Comparison of ENCODE assay signal across 1 cellular context in the genomic region with DNA sequence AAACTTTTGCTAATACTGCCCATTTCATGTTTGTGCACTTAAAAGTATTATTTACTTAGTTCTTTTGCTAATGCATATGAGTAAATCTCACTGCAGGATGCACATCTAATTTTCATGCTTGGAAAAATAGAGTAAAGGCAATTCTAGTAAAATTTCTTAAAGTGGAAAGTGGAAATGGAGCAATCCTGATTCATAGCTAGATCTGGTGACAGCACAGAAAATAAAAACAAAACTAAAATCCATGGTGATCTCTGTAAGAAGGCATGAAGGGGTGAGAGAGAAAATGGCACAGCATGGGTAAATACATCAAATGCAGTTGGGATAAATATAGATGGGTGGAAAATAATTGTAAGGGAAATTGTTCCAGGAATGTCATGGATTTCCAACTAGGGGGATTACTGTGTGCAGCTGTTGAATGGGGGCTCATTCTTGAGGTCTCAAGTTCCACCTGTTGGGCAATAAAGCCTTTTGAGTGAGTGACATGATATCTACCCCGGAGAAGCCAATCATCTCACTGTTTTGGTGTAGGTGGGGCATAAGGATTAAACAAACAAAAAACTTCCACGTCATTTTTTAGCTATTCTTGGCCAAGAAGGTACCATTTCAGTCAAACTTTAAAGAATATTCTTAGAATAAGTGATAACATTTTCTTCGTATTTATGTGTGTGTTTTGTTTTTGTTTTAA.
TF ChIP-seq lines count a peak whose summit lies in the region.

No MANE protein-coding gene starts in this region.

TF ChIP-seq in GM12878, 131 proteins besides CTCF, POLR2A, EP300 and RAD21 (continued from another document):
- TF ChIP-seq, protein P1, sequence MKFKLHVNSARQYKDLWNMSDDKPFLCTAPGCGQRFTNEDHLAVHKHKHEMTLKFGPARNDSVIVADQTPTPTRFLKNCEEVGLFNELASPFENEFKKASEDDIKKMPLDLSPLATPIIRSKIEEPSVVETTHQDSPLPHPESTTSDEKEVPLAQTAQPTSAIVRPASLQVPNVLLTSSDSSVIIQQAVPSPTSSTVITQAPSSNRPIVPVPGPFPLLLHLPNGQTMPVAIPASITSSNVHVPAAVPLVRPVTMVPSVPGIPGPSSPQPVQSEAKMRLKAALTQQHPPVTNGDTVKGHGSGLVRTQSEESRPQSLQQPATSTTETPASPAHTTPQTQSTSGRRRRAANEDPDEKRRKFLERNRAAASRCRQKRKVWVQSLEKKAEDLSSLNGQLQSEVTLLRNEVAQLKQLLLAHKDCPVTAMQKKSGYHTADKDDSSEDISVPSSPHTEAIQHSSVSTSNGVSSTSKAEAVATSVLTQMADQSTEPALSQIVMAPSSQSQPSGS (IDR thresholded peaks at IDR 0.05; ENCODE audit: low read length) = no peak
- TF ChIP-seq POU2F2 (IDR thresholded peaks at IDR 0.05; ENCODE audit: borderline replicate concordance, low read depth, low read length) (no peak), FOXM1 (IDR thresholded peaks at IDR 0.05; ENCODE audit: low read depth, low read length) (no peak), FOXK2 (IDR thresholded peaks at IDR 0.05) (no peak)
- TF ChIP-seq, protein P2, sequence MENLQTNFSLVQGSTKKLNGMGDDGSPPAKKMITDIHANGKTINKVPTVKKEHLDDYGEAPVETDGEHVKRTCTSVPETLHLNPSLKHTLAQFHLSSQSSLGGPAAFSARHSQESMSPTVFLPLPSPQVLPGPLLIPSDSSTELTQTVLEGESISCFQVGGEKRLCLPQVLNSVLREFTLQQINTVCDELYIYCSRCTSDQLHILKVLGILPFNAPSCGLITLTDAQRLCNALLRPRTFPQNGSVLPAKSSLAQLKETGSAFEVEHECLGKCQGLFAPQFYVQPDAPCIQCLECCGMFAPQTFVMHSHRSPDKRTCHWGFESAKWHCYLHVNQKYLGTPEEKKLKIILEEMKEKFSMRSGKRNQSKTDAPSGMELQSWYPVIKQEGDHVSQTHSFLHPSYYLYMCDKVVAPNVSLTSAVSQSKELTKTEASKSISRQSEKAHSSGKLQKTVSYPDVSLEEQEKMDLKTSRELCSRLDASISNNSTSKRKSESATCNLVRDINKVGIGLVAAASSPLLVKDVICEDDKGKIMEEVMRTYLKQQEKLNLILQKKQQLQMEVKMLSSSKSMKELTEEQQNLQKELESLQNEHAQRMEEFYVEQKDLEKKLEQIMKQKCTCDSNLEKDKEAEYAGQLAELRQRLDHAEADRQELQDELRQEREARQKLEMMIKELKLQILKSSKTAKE (IDR thresholded peaks at IDR 0.05; ENCODE audit: low read depth, poor library complexity, severe bottlenecking) = no peak
- TF ChIP-seq, protein P3, sequence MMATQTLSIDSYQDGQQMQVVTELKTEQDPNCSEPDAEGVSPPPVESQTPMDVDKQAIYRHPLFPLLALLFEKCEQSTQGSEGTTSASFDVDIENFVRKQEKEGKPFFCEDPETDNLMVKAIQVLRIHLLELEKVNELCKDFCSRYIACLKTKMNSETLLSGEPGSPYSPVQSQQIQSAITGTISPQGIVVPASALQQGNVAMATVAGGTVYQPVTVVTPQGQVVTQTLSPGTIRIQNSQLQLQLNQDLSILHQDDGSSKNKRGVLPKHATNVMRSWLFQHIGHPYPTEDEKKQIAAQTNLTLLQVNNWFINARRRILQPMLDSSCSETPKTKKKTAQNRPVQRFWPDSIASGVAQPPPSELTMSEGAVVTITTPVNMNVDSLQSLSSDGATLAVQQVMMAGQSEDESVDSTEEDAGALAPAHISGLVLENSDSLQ (IDR thresholded peaks at IDR 0.05) = peak; percentile 58; the same call in 1 of the 2 replicates
